9 cellular contexts compared by ENCODE assay signal in the genomic region with DNA sequence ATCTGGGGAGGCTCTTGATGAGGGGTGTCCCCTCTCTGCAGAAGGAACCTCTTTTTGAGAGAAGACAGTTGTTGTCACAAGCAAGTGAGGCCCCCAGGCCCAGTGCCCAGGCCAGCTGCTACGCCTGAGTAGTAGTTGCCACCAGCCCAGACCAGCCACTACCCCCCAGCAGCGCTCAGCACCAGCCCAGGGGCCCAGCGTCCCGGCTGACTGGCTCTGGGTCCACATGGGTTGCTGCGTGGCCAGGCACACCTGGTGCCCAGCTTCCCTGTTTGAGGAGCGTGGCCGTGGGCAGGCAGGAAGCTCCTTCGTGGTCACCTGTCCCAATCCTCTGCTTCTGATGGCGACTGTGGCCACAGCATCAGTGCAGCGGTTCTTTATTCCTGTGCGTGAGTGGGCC.
DNase-seq lines count a peak whose midpoint lies in the region; TF ChIP-seq lines count a peak whose summit lies in the region.
"Had no signal": no experiment of that assay in that cellular context is flagged by ENCODE, and none has a peak within 500 bp of the region (broad histone marks: within the 10 kb centered on the region; RNA-seq: fewer than 3 reads in every experiment).

No MANE protein-coding gene starts in this region.

- H3K4me1 Mint-ChIP-seq in neural crest cell = peaks cover 4% of the 10 kb centered on the region

- H3K36me3 Mint-ChIP-seq in neural crest cell (ENCODE audit: low read depth) = peaks cover 3% of the 10 kb centered on the region

- H3K4me3 Mint-ChIP-seq in neural crest cell = no peak overlapping the region

- DNase-seq in right atrium auricular region (ENCODE audit: low spot score) (no peak), cardiac septum (ENCODE audit: low spot score) (no peak), neural crest cell (ENCODE audit: low read depth, low spot score) (no peak), thyroid gland (peak; percentile 28 to 39), C1 segment of cervical spinal cord (lab: John Stamatoyannopoulos, UW) (no peak), KG1 (lab: John Stamatoyannopoulos, UW) (no peak), DMS 273 treated with DMSO at 0.1 percent for 48 hours (lab: John Stamatoyannopoulos, UW) (no peak)
- DNase-seq: ACHN had no signal

- H3K4me1 ChIP-seq in right atrium auricular region (peaks cover 0 to 62% of the 10 kb centered on the region in 2 donors), thyroid gland (peaks cover 0 to 9% of the 10 kb centered on the region in 2 donors)

- no peaks in the 10 kb centered on the region for H3K27me3 ChIP-seq in right atrium auricular region
- no peaks in the 10 kb centered on the region for H3K27me3 ChIP-seq in thyroid gland

- no peaks in the 10 kb centered on the region for H3K9me3 Mint-ChIP-seq in neural crest cell

- no peak overlapping the region for H3K4me3 ChIP-seq in right atrium auricular region
- H3K4me3 ChIP-seq in thyroid gland (replicated peaks in 1 of 3) = no peak overlapping the region

- TF ChIP-seq CTCF in right atrium auricular region (IDR thresholded peaks at IDR 0.05) (no peak), neural crest cell (conservative IDR thresholded peaks at IDR 0.05) (no peak), thyroid gland (IDR thresholded peaks at IDR 0.05) (no peak)

- H3K9me3 ChIP-seq in right atrium auricular region (no peaks in the 10 kb centered on the region), thyroid gland (no peaks in the 10 kb centered on the region)

- 79 to 84% methylated on average over 6 of the region's 11 CpGs for WGBS in thyroid gland, 2 donors

- peak overlapping the region; percentile 27 for H3K27ac Mint-ChIP-seq in neural crest cell (ENCODE audit: unreplicated experiment)

- H3K27ac ChIP-seq in right atrium auricular region (peak overlapping the region; percentile 74 to 77), angular gyrus (ENCODE audit: low read depth, low read length) (peak overlapping the region; percentile 15), thyroid gland (no peak overlapping the region)

- H3K27me3 Mint-ChIP-seq in neural crest cell (ENCODE audit: low read depth) = no peaks in the 10 kb centered on the region

- no peak for TF ChIP-seq POLR2A in thyroid gland (IDR thresholded peaks at IDR 0.05)

- H3K36me3 ChIP-seq in right atrium auricular region = no peaks in the 10 kb centered on the region
- H3K36me3 ChIP-seq in thyroid gland = peaks cover 10 to 11% of the 10 kb centered on the region in 2 donors

- intact Hi-C loops in cardiac septum (cut with DNase I) (no loop called here), thyroid gland (cut with DNase I) (no loop called here)

Comparison
In these comparisons a context has a peak if more than half of its experiments do, and no peak if none do; other contexts are left out.
1. DNase-seq: peak in thyroid gland (2 of 2); none in right atrium auricular region (single experiment), cardiac septum (single experiment), neural crest cell (single experiment), C1 segment of cervical spinal cord (0 of 14), KG1 (single experiment) and DMS 273 treated with DMSO at 0.1 percent for 48 hours (single experiment).
2. H3K27ac ChIP-seq: peak in right atrium auricular region (2 of 2) and angular gyrus (single experiment); none in thyroid gland (0 of 3).